ENCODE assay signal across 8 cellular contexts in the genomic region with DNA sequence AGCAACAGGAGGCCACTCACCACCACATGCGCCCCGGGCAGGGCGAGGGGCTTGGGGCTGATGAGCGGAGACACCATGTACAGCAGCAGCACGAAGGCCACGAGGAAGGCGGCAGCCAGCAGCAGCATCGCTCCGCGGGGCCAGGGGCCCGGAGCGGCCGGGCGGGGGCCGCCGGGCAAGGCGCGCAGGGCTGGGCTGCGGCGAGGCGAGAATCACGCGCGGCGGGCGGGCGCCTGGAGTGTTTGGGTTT.
DNase-seq lines count a peak whose midpoint lies in the region; ATAC-seq and TF ChIP-seq lines count a peak whose summit lies in the region.

A gene with protein sequence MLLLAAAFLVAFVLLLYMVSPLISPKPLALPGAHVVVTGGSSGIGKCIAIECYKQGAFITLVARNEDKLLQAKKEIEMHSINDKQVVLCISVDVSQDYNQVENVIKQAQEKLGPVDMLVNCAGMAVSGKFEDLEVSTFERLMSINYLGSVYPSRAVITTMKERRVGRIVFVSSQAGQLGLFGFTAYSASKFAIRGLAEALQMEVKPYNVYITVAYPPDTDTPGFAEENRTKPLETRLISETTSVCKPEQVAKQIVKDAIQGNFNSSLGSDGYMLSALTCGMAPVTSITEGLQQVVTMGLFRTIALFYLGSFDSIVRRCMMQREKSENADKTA (minus strand): TSS at position 216 of the 250 bp plus-strand sequence. CDS start 88 bp downstream, at position 128.

- no peak for TF ChIP-seq CTCF in AG04449 (IDR thresholded peaks at IDR 0.05; ENCODE audit: insufficient read depth, low read length, missing control alignments)
- no peak for TF ChIP-seq CTCF in Loucy (conservative IDR thresholded peaks at IDR 0.05; ENCODE audit: low read length)

- peaks cover 21% of the 10 kb centered on the region; the same call in 1 of the 2 replicates for H3K79me2 ChIP-seq in Loucy (ENCODE audit: insufficient read depth, low read length)

- H3K27me3 ChIP-seq in Loucy (ENCODE audit: insufficient read depth, low read length, poor library complexity, severe bottlenecking), result no peaks in the 10 kb centered on the region
- H3K27me3 ChIP-seq in duodenal mucosa (ENCODE audit: control insufficient read depth in 1 of 2, insufficient read depth in 2 of 2, low read length in 2 of 2), result no peaks in the 10 kb centered on the region
- H3K27me3 ChIP-seq in mucosa of rectum (ENCODE audit: control insufficient read depth in 2 of 2, insufficient read depth in 2 of 2, low read length in 2 of 2), result no peaks in the 10 kb centered on the region

- POLR2A ChIA-PET in AG04449 (lab: Yijun Ruan, JAX), result interaction anchor here (0.5 to 0.9 kb wide), 3 partner anchors 7 to 17 kb away, joined by 3 read pairs; no protein-coding TSS in a partner anchor

- DNase-seq in AG04449 (ENCODE audit: low read depth, low spot score), result no peak
- no peak for DNase-seq in SKM-1 treated with dmso at 0.1 percent for 144 hours (lab: John Stamatoyannopoulos, UW; ENCODE audit: unreplicated experiment)
- DNase-seq in anterior cingulate cortex (lab: John Stamatoyannopoulos, UW), result no peak

- no peak for ATAC-seq in HG03432 (IDR thresholded peaks at IDR 0.05; ENCODE audit: unreplicated experiment)
- no peak for ATAC-seq in GM18519 (IDR thresholded peaks at IDR 0.05; ENCODE audit: low FRiP score, unreplicated experiment)

- H3K4me3 ChIP-seq in AG04449 (ENCODE audit: low read depth, low read length), result peak within 1 kb of the TSS; percentile 81
- H3K4me3 ChIP-seq in Loucy (ENCODE audit: low read length, poor library complexity, severe bottlenecking), result peak within 1 kb of the TSS; percentile 84
- peak within 1 kb of the TSS; percentile 85 to 94 for H3K4me3 ChIP-seq in duodenal mucosa (ENCODE audit: low read depth in 1 of 2, low read length in 2 of 2)
- peak within 1 kb of the TSS; percentile 86 to 95 for H3K4me3 ChIP-seq in mucosa of rectum (ENCODE audit: low read length in 2 of 2)

- H3K4me1 ChIP-seq in Loucy (ENCODE audit: insufficient read depth, low read length, poor library complexity, severe bottlenecking), result peaks cover 24% of the 10 kb centered on the region
- H3K4me1 ChIP-seq in duodenal mucosa (ENCODE audit: control insufficient read depth in 1 of 2, insufficient read depth in 2 of 2, low read length in 2 of 2), result peaks cover 8 to 12% of the 10 kb centered on the region in 2 donors
- H3K4me1 ChIP-seq in mucosa of rectum (ENCODE audit: control insufficient read depth in 2 of 2, insufficient read depth in 2 of 2, low read length in 2 of 2), result peaks cover 6% of the 10 kb centered on the region in 2 donors

- peak within 1 kb of the TSS; percentile 87 for H2AFZ ChIP-seq in Loucy (ENCODE audit: low read length)

- H3K9ac ChIP-seq in Loucy (ENCODE audit: low read depth, low read length, poor library complexity, severe bottlenecking), result peak within 1 kb of the TSS; percentile 73
- peak within 1 kb of the TSS; percentile 70 to 80 for H3K9ac ChIP-seq in duodenal mucosa (ENCODE audit: low read depth in 1 of 2, low read length in 2 of 2)
- peak within 1 kb of the TSS; percentile 80 to 91 for H3K9ac ChIP-seq in mucosa of rectum (ENCODE audit: low read depth in 1 of 2, low read length in 2 of 2)

- H3K9me3 ChIP-seq in Loucy (ENCODE audit: insufficient read depth, low read depth, low read length) (no peaks in the 10 kb centered on the region), duodenal mucosa (ENCODE audit: control insufficient read depth in 1 of 2, low read length in 2 of 2) (no peaks in the 10 kb centered on the region), mucosa of rectum (ENCODE audit: control insufficient read depth in 2 of 2, low read length in 2 of 2) (no peaks in the 10 kb centered on the region)

- H3K9me2 ChIP-seq in Loucy (replicated peaks; ENCODE audit: low read depth, low read length), result no peaks in the 10 kb centered on the region

- H3K4me2 ChIP-seq in Loucy (ENCODE audit: low read depth, low read length, poor library complexity, severe bottlenecking), result peak within 1 kb of the TSS; percentile 99

- peaks cover 25% of the 10 kb centered on the region for H4K20me1 ChIP-seq in Loucy (ENCODE audit: insufficient read depth, low read length, poor library complexity, severe bottlenecking)

- peak within 1 kb of the TSS; percentile 96 for H3K27ac ChIP-seq in duodenal mucosa (ENCODE audit: low read depth, low read length)
- H3K27ac ChIP-seq in mucosa of rectum (ENCODE audit: low read depth in 2 of 2, low read length in 2 of 2), result peak within 1 kb of the TSS; percentile 94 to 97

- H3K36me3 ChIP-seq in Loucy (ENCODE audit: insufficient read depth, low read length), result peaks cover 4% of the 10 kb centered on the region; the same call in 1 of the 2 replicates
- peaks cover 4 to 8% of the 10 kb centered on the region in 2 donors for H3K36me3 ChIP-seq in duodenal mucosa (ENCODE audit: control insufficient read depth in 1 of 2, insufficient read depth in 2 of 2, low read length in 2 of 2)
- H3K36me3 ChIP-seq in mucosa of rectum (ENCODE audit: control insufficient read depth in 2 of 2, insufficient read depth in 2 of 2, low read length in 2 of 2), result peaks cover 8 to 9% of the 10 kb centered on the region in 2 donors

- CTCF ChIA-PET in AG04449 (lab: Yijun Ruan, JAX), result interaction anchor here (1.3 to 1.6 kb wide), 3 partner anchors 27 to 152 kb away, joined by 3 to 4 read pairs (median 3); no protein-coding TSS in a partner anchor

- no peaks in the 10 kb centered on the region for H3F3A ChIP-seq in Loucy (ENCODE audit: low read depth)
